ENCODE assay signal across 19 cellular contexts in the genomic region with DNA sequence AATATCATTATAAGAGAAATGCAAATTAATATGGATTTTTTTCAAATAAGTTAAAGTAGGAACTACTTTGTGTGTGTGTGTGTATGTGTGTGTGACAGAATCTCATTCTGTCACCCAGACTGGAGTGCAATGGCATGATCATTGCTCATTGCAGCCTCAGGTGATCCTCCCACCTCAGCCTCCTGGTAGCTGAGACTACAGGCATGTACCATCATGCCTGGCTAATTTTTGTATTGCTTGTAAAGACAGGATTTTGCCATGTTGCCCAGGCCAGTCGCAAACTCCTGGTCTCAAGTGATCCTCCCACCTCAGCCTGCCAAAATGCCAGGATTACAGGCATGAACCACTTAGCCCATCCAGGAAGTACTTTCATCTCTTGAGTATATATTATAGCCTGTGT. TPM values are rescaled to one million over a fixed set of nuclear protein-coding genes. Genes with fewer than 3 reads are reported as not detected.
DNase-seq lines count a peak whose midpoint lies in the region; ATAC-seq and TF ChIP-seq lines count a peak whose summit lies in the region.
"Had no signal": no experiment of that assay in that cellular context is flagged by ENCODE, and none has a peak within 500 bp of the region (broad histone marks: within the 10 kb centered on the region; RNA-seq: fewer than 3 reads in every experiment).

No MANE protein-coding gene starts in this region.

- H3K4me2 ChIP-seq in mammary epithelial cell (ENCODE audit: insufficient read depth, low read depth, low read length), result no peak overlapping the region
- H3K4me2 ChIP-seq: GM23338 had no signal

- H3K9ac ChIP-seq in mammary epithelial cell (ENCODE audit: insufficient read depth, low read length), result no peak overlapping the region

- DNase-seq in mammary epithelial cell (peak; percentile 14), MCF 10A (ENCODE audit: unreplicated experiment) (no peak), epithelial cell of prostate (ENCODE audit: low read depth, low spot score) (peak; percentile 27), sciatic nerve (ENCODE audit: low spot score) (peak; percentile 18)
- no peak for DNase-seq in stimulated activated naive CD8-positive, alpha-beta T cell treated with anti-CD3 and anti-CD28 coated beads, Interleukin-15, amount 100 ng/mL, for 72 hours
- DNase-seq: 8988T; C1 segment of cervical spinal cord; Calu3; CD4-positive, alpha-beta memory T cell; COR-L47; DMS53; DND-41; H9 had no signal

- no peak overlapping the region for H3K27ac Mint-ChIP-seq in MCF 10A (ENCODE audit: low read depth, unreplicated experiment)
- no peak overlapping the region for H3K27ac Mint-ChIP-seq in stimulated activated naive CD8-positive, alpha-beta T cell treated with anti-CD3 and anti-CD28 coated beads, Interleukin-15, amount 100 ng/mL, for 72 hours
- H3K27ac Mint-ChIP-seq: CD4-positive, alpha-beta memory T cell; GM23338; H9 had no signal

- in situ Hi-C loops in mammary epithelial cell (cut with MboI; ENCODE audit: low sequenced_read_pairs in 2 of 2), result no loop called here

- 0% methylated on average over 1 of the region's 1 CpG for WGBS in mammary epithelial cell (ENCODE audit: low coverage, missing lambda C conversion rate)

- no peaks in the 10 kb centered on the region for H3K27me3 ChIP-seq in mammary epithelial cell (ENCODE audit: insufficient read depth, low read length)

- H3K36me3 ChIP-seq in mammary epithelial cell (ENCODE audit: insufficient read depth, low read length), result no peaks in the 10 kb centered on the region

- H3K79me2 ChIP-seq in mammary epithelial cell (ENCODE audit: insufficient read depth, low read length), result no peaks in the 10 kb centered on the region

- H3K36me3 Mint-ChIP-seq in MCF 10A (ENCODE audit: insufficient read depth, unreplicated experiment), result no peaks in the 10 kb centered on the region

- ATAC-seq in sciatic nerve (no peak), GM18519 (IDR thresholded peaks at IDR 0.05; ENCODE audit: low FRiP score, unreplicated experiment) (no peak)
- no peak for ATAC-seq in stimulated activated naive CD8-positive, alpha-beta T cell treated with anti-CD3 and anti-CD28 coated beads, Interleukin-15, amount 100 ng/mL, for 72 hours
- ATAC-seq: GM23338, HCT116 had no signal

- H3K9me3 Mint-ChIP-seq in MCF 10A (ENCODE audit: unreplicated experiment), result peaks cover 23% of the 10 kb centered on the region
- H3K9me3 Mint-ChIP-seq in stimulated activated naive CD8-positive, alpha-beta T cell treated with anti-CD3 and anti-CD28 coated beads, Interleukin-15, amount 100 ng/mL, for 72 hours, result peaks cover 10 to 46% of the 10 kb centered on the region in 2 donors

- no peaks in the 10 kb centered on the region for H3K4me1 Mint-ChIP-seq in MCF 10A (ENCODE audit: insufficient read depth, unreplicated experiment)
- no peaks in the 10 kb centered on the region for H3K4me1 Mint-ChIP-seq in stimulated activated naive CD8-positive, alpha-beta T cell treated with anti-CD3 and anti-CD28 coated beads, Interleukin-15, amount 100 ng/mL, for 72 hours
- H3K4me1 Mint-ChIP-seq: CD4-positive, alpha-beta memory T cell had no signal

- no peak overlapping the region for H3K4me3 Mint-ChIP-seq in MCF 10A (ENCODE audit: unreplicated experiment)
- H3K4me3 Mint-ChIP-seq in stimulated activated naive CD8-positive, alpha-beta T cell treated with anti-CD3 and anti-CD28 coated beads, Interleukin-15, amount 100 ng/mL, for 72 hours, result no peak overlapping the region
- H3K4me3 Mint-ChIP-seq: CD4-positive, alpha-beta memory T cell; GM23338; H9 had no signal

- no peak overlapping the region for H3K4me3 ChIP-seq in mammary epithelial cell (replicated peaks in 1 of 3; ENCODE audit: insufficient read depth in 1 of 3, low read depth in 2 of 3, low read length in 3 of 3)
- H3K4me3 ChIP-seq: GM23338 had no signal

- intact Hi-C loops in mammary epithelial cell (cut with micrococcal nuclease), result no loop called here
- intact Hi-C loops in MCF 10A (cut with micrococcal nuclease), result no loop called here
- intact Hi-C loops in sciatic nerve (cut with DNase I), result no loop called here

- no peak overlapping the region for H2AFZ ChIP-seq in mammary epithelial cell (ENCODE audit: low read depth, low read length)
- H2AFZ ChIP-seq: GM23338 had no signal

- peaks cover 39% of the 10 kb centered on the region for H3K9me3 ChIP-seq in mammary epithelial cell (replicated peaks; ENCODE audit: insufficient read depth, low read length)

- POLR2A ChIA-PET in MCF 10A (lab: Yijun Ruan, JAX), result no interaction called here

- no peaks in the 10 kb centered on the region for H3K4me1 ChIP-seq in mammary epithelial cell (ENCODE audit: insufficient read depth, low read length)

- dilution Hi-C loops in mammary epithelial cell (cut with HindIII; ENCODE audit: low sequenced_read_pairs), result no loop called here

- CTCF ChIA-PET in mammary epithelial cell (lab: Charles Lee; ENCODE audit: low non-redundant PET) (no interaction called here), MCF 10A (lab: Yijun Ruan, JAX) (no interaction called here)

- TF ChIP-seq CTCF in mammary epithelial cell (conservative IDR thresholded peaks at IDR 0.05 in 1 of 2, IDR thresholded peaks at IDR 0.05 in 1 of 2; ENCODE audit: extremely low read depth in 1 of 2, insufficient read depth in 1 of 2, low read depth in 1 of 2, low read length in 2 of 2), result no peak
- no peak for TF ChIP-seq CTCF in MCF 10A (IDR thresholded peaks at IDR 0.05; ENCODE audit: unreplicated experiment)

- H4K20me1 ChIP-seq in mammary epithelial cell (ENCODE audit: insufficient read depth, low read length), result no peaks in the 10 kb centered on the region

- no TSS peak for BruUV-seq in mammary epithelial cell (replicated peaks; lab: Mats Ljungman, UMichigan)
- BruUV-seq in MCF 10A (replicated peaks; lab: Mats Ljungman, UMichigan), result no TSS peak

- H3K27ac ChIP-seq in mammary epithelial cell (ENCODE audit: insufficient read depth, low read depth, low read length), result no peak overlapping the region
- H3K27ac ChIP-seq in epithelial cell of prostate, result no peak overlapping the region

- H3K27me3 Mint-ChIP-seq in MCF 10A (ENCODE audit: insufficient read depth, unreplicated experiment), result no peaks in the 10 kb centered on the region
- peaks cover 12% of the 10 kb centered on the region for H3K27me3 Mint-ChIP-seq in stimulated activated naive CD8-positive, alpha-beta T cell treated with anti-CD3 and anti-CD28 coated beads, Interleukin-15, amount 100 ng/mL, for 72 hours

RNA-seq across cellular contexts. Expression of a gene that starts 3.2 kb away (rescaled TPM):
- total RNA-seq in mammary epithelial cell (not detected), MCF 10A (2022) (not detected in 2 replicates), sciatic nerve (not detected)
- polyA plus RNA-seq in mammary epithelial cell, result not detected
- not detected for polyA minus RNA-seq in mammary epithelial cell
- total RNA-seq: A673; Calu3; CD4-positive, alpha-beta memory T cell; H4; H9 had no signal
- polyA plus RNA-seq: BJ; CD4-positive, alpha-beta memory T cell had no signal

RNA-seq across cellular contexts. Expression of a gene that starts 27.6 kb away (rescaled TPM):
- total RNA-seq in mammary epithelial cell, result not detected
- not detected for polyA plus RNA-seq in mammary epithelial cell
- polyA minus RNA-seq in mammary epithelial cell, result not detected
- not detected in 2 replicates for total RNA-seq in MCF 10A (2022)
- not detected for total RNA-seq in sciatic nerve
- total RNA-seq: A673; Calu3; CD4-positive, alpha-beta memory T cell; H4; H9 had no signal
- polyA plus RNA-seq: BJ; CD4-positive, alpha-beta memory T cell had no signal

Comparison
In these comparisons a context has a peak if more than half of its experiments do, and no peak if none do; other contexts are left out.
1. DNase-seq: peak in mammary epithelial cell (single experiment), epithelial cell of prostate (single experiment) and sciatic nerve (single experiment); none in MCF 10A (single experiment) and stimulated activated naive CD8-positive, alpha-beta T cell treated with anti-CD3 and anti-CD28 coated beads, Interleukin-15, amount 100 ng/mL, for 72 hours (0 of 2).